In the genomic region with DNA sequence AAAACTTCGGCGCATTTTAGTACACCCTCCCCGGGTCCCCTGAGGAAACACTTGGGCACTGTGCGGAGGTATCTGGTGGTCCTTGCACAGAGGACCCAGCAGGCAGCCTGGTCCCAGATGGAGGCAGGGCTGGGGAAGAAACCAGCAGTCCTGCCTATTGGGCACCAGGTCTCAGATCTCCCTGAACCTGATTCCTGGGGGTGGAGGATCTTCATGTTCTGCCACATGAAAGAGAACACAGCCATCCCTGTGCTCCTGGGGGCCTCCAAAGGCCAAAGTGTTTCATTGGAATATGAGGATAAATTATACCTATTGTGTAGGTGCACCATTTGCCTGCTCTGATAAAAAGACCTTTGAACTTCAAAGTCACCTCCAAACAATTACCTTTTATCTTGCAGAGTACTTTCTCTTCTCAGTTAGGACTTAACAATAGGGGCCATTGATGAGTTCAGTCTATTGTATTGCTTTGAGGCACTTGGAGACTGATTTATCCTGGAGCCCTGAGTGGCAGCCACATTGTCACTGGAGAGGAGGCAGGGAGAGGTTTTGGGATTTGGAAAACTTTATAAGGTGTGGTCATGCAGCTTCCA, we compare ENCODE assay signal across 8 cellular contexts. TPM values are rescaled to one million over a fixed set of nuclear protein-coding genes. Genes with fewer than 3 reads are reported as not detected.
DNase-seq lines count a peak whose midpoint lies in the region; ATAC-seq, FAIRE-seq and TF ChIP-seq lines count a peak whose summit lies in the region.

No MANE protein-coding gene starts in this region.

- peaks cover 20% of the 10 kb centered on the region for H3K4me1 Mint-ChIP-seq in progenitor cell of endocrine pancreas (ENCODE audit: low read depth)

- TF ChIP-seq CTCF in MM.1S (IDR thresholded peaks at IDR 0.05; ENCODE audit: low read length) (no peak), progenitor cell of endocrine pancreas (IDR thresholded peaks at IDR 0.05; ENCODE audit: unreplicated experiment) (no peak)

- H3K36me3 ChIP-seq in ES-I3 (ENCODE audit: insufficient read depth, low read length) (peaks cover 3% of the 10 kb centered on the region; the same call in 1 of the 2 replicates), MM.1S (replicated peaks; ENCODE audit: insufficient read depth, low read length) (no peaks in the 10 kb centered on the region), duodenal mucosa (ENCODE audit: control insufficient read depth in 1 of 2, insufficient read depth in 2 of 2, low read length in 2 of 2) (peaks cover 3 to 6% of the 10 kb centered on the region in 2 donors)

- H3K79me2 ChIP-seq in MM.1S (ENCODE audit: low read length): peaks cover 51% of the 10 kb centered on the region

- peaks cover 25% of the 10 kb centered on the region for H3K36me3 Mint-ChIP-seq in progenitor cell of endocrine pancreas (ENCODE audit: insufficient read depth)

- DNase-seq in MM.1S (no peak), progenitor cell of endocrine pancreas (ENCODE audit: low spot score, unreplicated experiment) (no peak), KBM-7 (no peak), LoVo (ENCODE audit: low spot score) (no peak), GM12891 (ENCODE audit: insufficient read length, low spot score) (no peak)

- H3F3A ChIP-seq in MM.1S (ENCODE audit: insufficient read depth, low read length): peaks cover 24% of the 10 kb centered on the region

- H2AFZ ChIP-seq in MM.1S (ENCODE audit: low read length): no peak overlapping the region

- ATAC-seq in GM21367 (IDR thresholded peaks at IDR 0.05; ENCODE audit: unreplicated experiment): no peak

- H4K20me1 ChIP-seq in MM.1S (ENCODE audit: insufficient read depth, low read length): no peaks in the 10 kb centered on the region

- H3K4me2 ChIP-seq in MM.1S (ENCODE audit: low read depth, low read length): peak overlapping the region; percentile 68; the same call in 1 of the 2 replicates

- in situ Hi-C loops in KBM-7 (cut with MboI; ENCODE audit: low pct_unique_long_range_greater_than_20kb, low sequenced_read_pairs): no loop called here

- H3K9ac ChIP-seq in ES-I3 (ENCODE audit: low read depth, low read length): peak overlapping the region; percentile 93; the same call in 1 of the 2 replicates
- no peak overlapping the region for H3K9ac ChIP-seq in MM.1S (ENCODE audit: low read length)
- no peak overlapping the region for H3K9ac ChIP-seq in duodenal mucosa (ENCODE audit: low read depth in 1 of 2, low read length in 2 of 2)

- no peak for TF ChIP-seq POLR2A in GM12891 (IDR thresholded peaks at IDR 0.05; ENCODE audit: low read depth, low read length)

- no peak for FAIRE-seq in GM12891 (lab: Jason Lieb, UNC)

- H3K4me1 ChIP-seq in ES-I3 (ENCODE audit: insufficient read depth, low read length) (peaks cover 22% of the 10 kb centered on the region), MM.1S (ENCODE audit: low read length) (peaks cover 14% of the 10 kb centered on the region), duodenal mucosa (ENCODE audit: control insufficient read depth in 1 of 2, insufficient read depth in 2 of 2, low read length in 2 of 2) (peaks cover 14 to 19% of the 10 kb centered on the region in 2 donors)

- no peaks in the 10 kb centered on the region for H3K9me2 ChIP-seq in MM.1S (replicated peaks; ENCODE audit: insufficient read depth, low read length)

- H3K9me3 Mint-ChIP-seq in progenitor cell of endocrine pancreas (ENCODE audit: low read depth): no peaks in the 10 kb centered on the region

- H3K9me3 ChIP-seq in ES-I3 (ENCODE audit: control insufficient read depth, insufficient read depth, low read length): no peaks in the 10 kb centered on the region
- no peaks in the 10 kb centered on the region for H3K9me3 ChIP-seq in MM.1S (replicated peaks; ENCODE audit: insufficient read depth, low read length)
- H3K9me3 ChIP-seq in duodenal mucosa (ENCODE audit: control insufficient read depth in 1 of 2, low read length in 2 of 2): no peaks in the 10 kb centered on the region

- H3K27me3 ChIP-seq in MM.1S (replicated peaks; ENCODE audit: insufficient read depth, low read length) (no peaks in the 10 kb centered on the region), duodenal mucosa (ENCODE audit: control insufficient read depth in 1 of 2, insufficient read depth in 2 of 2, low read length in 2 of 2) (no peaks in the 10 kb centered on the region)

- no peak overlapping the region for H3K4me3 ChIP-seq in MM.1S (ENCODE audit: low read length)
- peak overlapping the region; percentile 83 to 85 for H3K4me3 ChIP-seq in duodenal mucosa (ENCODE audit: low read depth in 1 of 2, low read length in 2 of 2)

- peak overlapping the region; percentile 90 for H3K27ac Mint-ChIP-seq in progenitor cell of endocrine pancreas

- H3K27me3 Mint-ChIP-seq in progenitor cell of endocrine pancreas: peaks cover 13% of the 10 kb centered on the region

- peak overlapping the region; percentile 84 for H3K4me3 Mint-ChIP-seq in progenitor cell of endocrine pancreas (ENCODE audit: low read depth)

- H3K27ac ChIP-seq in MM.1S (ENCODE audit: low read length) (no peak overlapping the region), duodenal mucosa (ENCODE audit: low read depth, low read length) (no peak overlapping the region)

TF ChIP-seq in GM12891, 5 proteins besides CTCF, POLR2A, EP300 and RAD21:
- TF ChIP-seq POLR2AphosphoS5 (IDR thresholded peaks at IDR 0.05; ENCODE audit: low read depth, low read length) (no peak), TAF1 (IDR thresholded peaks at IDR 0.05; ENCODE audit: low read depth, low read length) (no peak), SPI1 (IDR thresholded peaks at IDR 0.05; ENCODE audit: low read depth, low read length) (no peak), PAX5 (IDR thresholded peaks at IDR 0.05; ENCODE audit: insufficient read depth, low read length, severe bottlenecking) (no peak)

RNA-seq across cellular contexts. Expression of a gene that starts 1.8 kb away (rescaled TPM):
- total RNA-seq in progenitor cell of endocrine pancreas: 193 and 201 TPM in 2 replicates
- polyA plus RNA-seq in GM12891 (2012; ENCODE audit: low read depth, missing spikeins): 43.0 TPM
